Comparison of ENCODE assay signal across 11 cellular contexts in the genomic region with DNA sequence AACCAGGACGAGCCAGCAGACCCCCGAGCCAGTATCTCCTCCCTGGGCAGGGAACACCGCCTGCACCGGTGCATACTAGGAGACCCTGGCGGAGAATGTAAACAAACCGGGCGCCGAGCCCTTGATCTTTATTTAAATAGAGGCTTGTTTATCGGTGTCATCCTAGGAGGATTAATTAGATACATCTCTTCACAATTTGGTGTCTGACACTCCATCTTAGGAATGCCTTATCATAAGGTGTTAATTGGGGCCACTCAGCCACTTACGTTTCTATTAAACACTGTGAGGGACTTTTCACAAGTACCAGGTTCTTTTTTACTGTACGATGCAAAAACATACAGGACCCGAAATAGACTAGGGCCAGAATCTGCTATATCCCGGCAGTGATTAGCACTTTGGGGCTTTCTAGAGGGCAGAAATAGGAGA. TPM values are rescaled to one million over a fixed set of nuclear protein-coding genes. Genes with fewer than 3 reads are reported as not detected.
DNase-seq lines count a peak whose midpoint lies in the region; ATAC-seq, FAIRE-seq and TF ChIP-seq lines count a peak whose summit lies in the region.
"Had no signal": no experiment of that assay in that cellular context is flagged by ENCODE, and none has a peak within 500 bp of the region (broad histone marks: within the 10 kb centered on the region; RNA-seq: fewer than 3 reads in every experiment).

No MANE protein-coding gene starts in this region.

- H3K18ac ChIP-seq in H9 (ENCODE audit: insufficient read length, low read depth, low read length) (no peak overlapping the region), neuronal stem cell (ENCODE audit: low read length) (no peak overlapping the region)

- peak overlapping the region; percentile 86 to 97 (median 96) for H3K4me3 Mint-ChIP-seq in CD4-positive, CD25-positive, alpha-beta regulatory T cell
- peak overlapping the region; percentile 70 to 88; a peak in 4 of 5 replicates for H3K4me3 Mint-ChIP-seq in H9
- peak overlapping the region; percentile 100 for H3K4me3 Mint-ChIP-seq in effector memory CD8-positive, alpha-beta T cell

- H2BK120ac ChIP-seq in H9 (ENCODE audit: low read depth, low read length, poor library complexity, severe bottlenecking) (no peak overlapping the region), neuronal stem cell (ENCODE audit: low read depth, low read length) (no peak overlapping the region)

- H3K56ac ChIP-seq in H9 (ENCODE audit: insufficient read length, low read depth, low read length) = no peak overlapping the region

- no CpG with 5 or more reads among the region's 13 CpGs for WGBS in H9 (ENCODE audit: extremely low coverage, insufficient read length, low lambda C conversion rate)
- no CpG with 5 or more reads among the region's 13 CpGs for WGBS in neuronal stem cell (ENCODE audit: extremely low coverage in 2 of 2, insufficient read length in 2 of 2, insufficient replicate concordance in 1 of 2), 2 donors

- H3T11ph ChIP-seq in H9 (ENCODE audit: low read length) = no peak overlapping the region

- peaks cover 33% of the 10 kb centered on the region for H3K4me1 ChIP-seq in CD4-positive, CD25-positive, alpha-beta regulatory T cell (ENCODE audit: control insufficient read depth, insufficient read depth, low read length, poor library complexity, severe bottlenecking)
- H3K4me1 ChIP-seq in H9 (ENCODE audit: insufficient read depth, low read length) = no peaks in the 10 kb centered on the region; the same call in 1 of the 2 replicates
- H3K4me1 ChIP-seq in neuronal stem cell (ENCODE audit: control insufficient read depth in 2 of 2, insufficient read depth in 1 of 2, low read depth in 1 of 2, low read length in 2 of 2) = peaks cover 12% of the 10 kb centered on the region in 2 donors

- FAIRE-seq in HTR-8/SVneo (lab: Jason Lieb, UNC) = no peak
- FAIRE-seq: endometrium had no signal

- no peak overlapping the region for H4K5ac ChIP-seq in H9 (ENCODE audit: insufficient read length, low read depth, low read length)

- H2BK5ac ChIP-seq in H9 (ENCODE audit: insufficient read length, low read length) (no peak overlapping the region), neuronal stem cell (ENCODE audit: low read length) (no peak overlapping the region)

- H2BK12ac ChIP-seq in H9 (ENCODE audit: insufficient read length, low read depth, low read length) (no peak overlapping the region), neuronal stem cell (ENCODE audit: low read length) (no peak overlapping the region)

- no peak for DNase-seq in CD4-positive, CD25-positive, alpha-beta regulatory T cell
- DNase-seq in H9 (peak; percentile 41), neuronal stem cell (ENCODE audit: low spot score) (no peak), dedifferentiated amniotic fluid mesenchymal stem cell (ENCODE audit: extremely low spot score) (no peak), HTR-8/SVneo (ENCODE audit: insufficient read length, low spot score) (no peak)
- DNase-seq in effector memory CD8-positive, alpha-beta T cell = no peak
- DNase-seq: activated CD4-positive, alpha-beta T cell treated with anti-CD3 and anti-CD28 coated beads for 1 hour; NCI-H774 had no signal

- H4K91ac ChIP-seq in H9 (ENCODE audit: insufficient read length, low read depth, low read length) = no peak overlapping the region
- H4K91ac ChIP-seq in neuronal stem cell (ENCODE audit: low read depth, low read length, poor library complexity) = no peak overlapping the region

- no peak overlapping the region for H3K27ac ChIP-seq in CD4-positive, CD25-positive, alpha-beta regulatory T cell (ENCODE audit: insufficient read depth, low read length, poor library complexity, severe bottlenecking)
- H3K27ac ChIP-seq in H9 (ENCODE audit: insufficient read length, low read depth, low read length) = no peak overlapping the region
- H3K27ac ChIP-seq in neuronal stem cell (replicated peaks; ENCODE audit: low read length) = no peak overlapping the region

- H3K36me3 Mint-ChIP-seq in CD4-positive, CD25-positive, alpha-beta regulatory T cell = no peaks in the 10 kb centered on the region
- H3K36me3 Mint-ChIP-seq in H9 (ENCODE audit: insufficient read depth in 1 of 3, low read depth in 3 of 3) = no peaks in the 10 kb centered on the region; a peak in 1 of 7 replicates
- H3K36me3 Mint-ChIP-seq in effector memory CD8-positive, alpha-beta T cell (ENCODE audit: insufficient read depth) = peaks cover 76% of the 10 kb centered on the region

- TF ChIP-seq CTCF in H9 (conservative IDR thresholded peaks at IDR 0.05) = no peak

- peaks cover 1 to 32% (median 25%) of the 10 kb centered on the region in 4 donors for H3K4me1 Mint-ChIP-seq in CD4-positive, CD25-positive, alpha-beta regulatory T cell
- peaks cover 41 to 59% of the 10 kb centered on the region in 2 experiments for H3K4me1 Mint-ChIP-seq in H9
- peaks cover 43 to 50% of the 10 kb centered on the region in 2 donors for H3K4me1 Mint-ChIP-seq in effector memory CD8-positive, alpha-beta T cell (ENCODE audit: low read depth in 2 of 2)

- peaks cover 35% of the 10 kb centered on the region for H3K27me3 ChIP-seq in CD4-positive, CD25-positive, alpha-beta regulatory T cell (ENCODE audit: control insufficient read depth, insufficient read depth, low read length)
- H3K27me3 ChIP-seq in H9 (ENCODE audit: insufficient read depth, low read length) = peaks cover 68% of the 10 kb centered on the region
- H3K27me3 ChIP-seq in neuronal stem cell (ENCODE audit: control insufficient read depth in 3 of 3, insufficient read depth in 3 of 3, low read depth in 1 of 3, low read length in 3 of 3) = peaks cover 36 to 72% (median 65%) of the 10 kb centered on the region in 3 experiments

- H2AK5ac ChIP-seq in H9 (ENCODE audit: insufficient read length, low read length) = no peak overlapping the region
- no peak overlapping the region for H2AK5ac ChIP-seq in neuronal stem cell (ENCODE audit: low read depth, low read length)

- H4K8ac ChIP-seq in H9 (replicated peaks; ENCODE audit: insufficient read length, low read depth, low read length) (no peak overlapping the region), neuronal stem cell (ENCODE audit: low read depth, low read length) (no peak overlapping the region)

- H2BK15ac ChIP-seq in H9 (ENCODE audit: low read depth, low read length) (no peak overlapping the region), neuronal stem cell (ENCODE audit: low read length) (no peak overlapping the region)

- H4K20me1 ChIP-seq in H9 (ENCODE audit: control insufficient read depth, insufficient read depth, insufficient read length) = no peaks in the 10 kb centered on the region

- peak overlapping the region; percentile 89 for H3K4me3 ChIP-seq in CD4-positive, CD25-positive, alpha-beta regulatory T cell (ENCODE audit: low read depth, low read length)
- no peak overlapping the region for H3K4me3 ChIP-seq in neuronal stem cell (ENCODE audit: low read length in 2 of 2)

- H3K23me2 ChIP-seq in H9 (ENCODE audit: insufficient read length, low read depth, low read length, poor library complexity, severe bottlenecking) = peaks cover 12% of the 10 kb centered on the region

- H2BK20ac ChIP-seq in H9 (ENCODE audit: low read depth, low read length, poor library complexity, severe bottlenecking) = no peak overlapping the region

- peak overlapping the region in 1 of 3 donors; percentile 15 for H3K27ac Mint-ChIP-seq in CD4-positive, CD25-positive, alpha-beta regulatory T cell
- no peak overlapping the region for H3K27ac Mint-ChIP-seq in H9
- H3K27ac Mint-ChIP-seq in effector memory CD8-positive, alpha-beta T cell = peak overlapping the region; percentile 98 to 99

- H3K4ac ChIP-seq in H9 (ENCODE audit: low read depth, low read length) (no peak overlapping the region), neuronal stem cell (ENCODE audit: low read length) (no peak overlapping the region)

- H3K36me3 ChIP-seq in CD4-positive, CD25-positive, alpha-beta regulatory T cell (ENCODE audit: control insufficient read depth, insufficient read depth, low read length) = no peaks in the 10 kb centered on the region
- no peaks in the 10 kb centered on the region for H3K36me3 ChIP-seq in neuronal stem cell (replicated peaks in 1 of 2; ENCODE audit: control insufficient read depth in 2 of 2, insufficient read depth in 2 of 2, low read length in 2 of 2)

- H3K27me3 Mint-ChIP-seq in CD4-positive, CD25-positive, alpha-beta regulatory T cell = peaks cover 82% of the 10 kb centered on the region
- H3K27me3 Mint-ChIP-seq in H9 (ENCODE audit: low read depth) = peaks cover 99% of the 10 kb centered on the region
- no peaks in the 10 kb centered on the region for H3K27me3 Mint-ChIP-seq in effector memory CD8-positive, alpha-beta T cell

- ATAC-seq in CD4-positive, CD25-positive, alpha-beta regulatory T cell (ENCODE audit: low read depth in 2 of 2) = no peak
- ATAC-seq in effector memory CD8-positive, alpha-beta T cell (replicated peaks) = peak; percentile 5
- no peak for ATAC-seq in GM21423 (IDR thresholded peaks at IDR 0.05; ENCODE audit: unreplicated experiment)
- no peak for ATAC-seq in HG03442 (IDR thresholded peaks at IDR 0.05; ENCODE audit: unreplicated experiment)

- H3K9ac ChIP-seq in H9 (ENCODE audit: extremely low read depth, insufficient read length, low read length) (no peak overlapping the region), neuronal stem cell (ENCODE audit: low read depth, low read length, poor library complexity) (no peak overlapping the region)

- H2AFZ ChIP-seq in H9 (ENCODE audit: low read length) (no peak overlapping the region), neuronal stem cell (ENCODE audit: low read length) (peak overlapping the region; percentile 61)

- H3K14ac ChIP-seq in H9 (ENCODE audit: insufficient read depth, low read length) = no peak overlapping the region
- H3K14ac ChIP-seq in neuronal stem cell (ENCODE audit: low read length) = no peak overlapping the region

- H3K4me2 ChIP-seq in H9 (ENCODE audit: insufficient read depth, insufficient read length, low read length) (peak overlapping the region; percentile 80), neuronal stem cell (ENCODE audit: insufficient read depth, low read length, poor library complexity, severe bottlenecking) (no peak overlapping the region)

- no peaks in the 10 kb centered on the region for H3K9me3 ChIP-seq in CD4-positive, CD25-positive, alpha-beta regulatory T cell (ENCODE audit: control insufficient read depth in 2 of 2, low read length in 2 of 2)
- H3K9me3 ChIP-seq in H9 (ENCODE audit: control insufficient read depth, low read depth, low read length) = no peaks in the 10 kb centered on the region
- H3K9me3 ChIP-seq in neuronal stem cell (replicated peaks in 1 of 2; ENCODE audit: control insufficient read depth in 2 of 2, insufficient read depth in 1 of 2, low read depth in 1 of 2, low read length in 2 of 2) = peaks cover 0 to 3% of the 10 kb centered on the region in 2 donors

- no peaks in the 10 kb centered on the region for H3K79me1 ChIP-seq in H9 (ENCODE audit: insufficient read depth, low read depth, low read length, poor library complexity, severe bottlenecking)
- no peaks in the 10 kb centered on the region for H3K79me1 ChIP-seq in neuronal stem cell (ENCODE audit: low read depth, low read length)

- H3K23ac ChIP-seq in H9 (ENCODE audit: insufficient read length, low read depth, low read length) (no peak overlapping the region), neuronal stem cell (ENCODE audit: low read depth, low read length, poor library complexity) (no peak overlapping the region)

- peaks cover 0 to 2% (median 0%) of the 10 kb centered on the region in 7 donors for H3K9me3 Mint-ChIP-seq in CD4-positive, CD25-positive, alpha-beta regulatory T cell
- H3K9me3 Mint-ChIP-seq in H9 = peaks cover 0 to 5% of the 10 kb centered on the region in 2 experiments; a peak in 2 of 5 replicates
- no peaks in the 10 kb centered on the region for H3K9me3 Mint-ChIP-seq in effector memory CD8-positive, alpha-beta T cell

- H3K79me2 ChIP-seq in H9 (ENCODE audit: insufficient read depth, low read length) = no peaks in the 10 kb centered on the region

RNA-seq across cellular contexts. Expression of gene EOMES, which starts 8.0 kb away (rescaled TPM):
- 0.91 TPM for total RNA-seq in CD4-positive, CD25-positive, alpha-beta regulatory T cell
- 1 to 10 TPM in 1 of 4 donors, under 1 TPM in 3; 0.38 to 1.9 (median 0.73) TPM for polyA plus RNA-seq in CD4-positive, CD25-positive, alpha-beta regulatory T cell
- total RNA-seq in H9 (2021) = 1.7 and 2.0 TPM in 2 replicates
- polyA plus RNA-seq in neuronal stem cell (2013, experiment 1 of 2) = 0.06 TPM
- 0.07 TPM for polyA plus RNA-seq in neuronal stem cell (2013, experiment 2 of 2)

Comparison
In these comparisons a context has a peak if more than half of its experiments do, and no peak if none do; other contexts are left out.
1. H3K27ac Mint-ChIP-seq: peak in effector memory CD8-positive, alpha-beta T cell (2 of 2); none in H9 (0 of 3).
2. Peak in every context shown above with its lines, with median percentiles within 50 percentile points of each other: H3K4me3 Mint-ChIP-seq.